Comparison of ENCODE assay signal across 13 cellular contexts in the genomic region with DNA sequence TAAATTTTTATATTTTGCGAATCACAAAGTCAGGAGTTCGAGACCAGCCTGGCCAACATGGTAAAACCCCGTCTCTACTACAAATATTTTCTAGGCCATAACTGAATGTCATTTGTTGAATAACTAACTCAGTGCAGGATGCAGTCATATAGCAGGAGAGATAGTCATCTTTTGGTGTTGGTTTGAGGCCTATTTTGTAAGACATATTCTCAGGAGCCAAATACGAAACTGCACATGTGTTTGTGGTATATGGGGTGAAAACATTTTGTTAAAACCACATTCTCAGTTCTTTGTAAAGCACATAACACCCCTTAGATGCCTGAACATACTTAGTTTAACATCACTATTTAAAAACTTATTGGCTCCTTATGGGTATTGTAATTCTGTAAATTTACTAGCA. TPM values are rescaled to one million over a fixed set of nuclear protein-coding genes. Genes with fewer than 3 reads are reported as not detected.
DNase-seq lines count a peak whose midpoint lies in the region; ATAC-seq and TF ChIP-seq lines count a peak whose summit lies in the region.
"Had no signal": no experiment of that assay in that cellular context is flagged by ENCODE, and none has a peak within 500 bp of the region (broad histone marks: within the 10 kb centered on the region; RNA-seq: fewer than 3 reads in every experiment).

No MANE protein-coding gene starts in this region.

- peaks cover 4% of the 10 kb centered on the region for H3K36me3 Mint-ChIP-seq in activated naive CD8-positive, alpha-beta T cell treated with anti-CD3 and anti-CD28 coated beads, Interleukin-2, amount 10 ng/mL, durations not matched to agents 7 days and 5 days
- no peaks in the 10 kb centered on the region for H3K36me3 Mint-ChIP-seq in activated naive CD8-positive, alpha-beta T cell treated with anti-CD3 and anti-CD28 coated beads for 36 hours

- H3K36me3 ChIP-seq in spleen (no peaks in the 10 kb centered on the region), PC-9 (ENCODE audit: low read depth) (no peaks in the 10 kb centered on the region), mesendoderm (ENCODE audit: control insufficient read depth, insufficient read depth, low read length) (no peaks in the 10 kb centered on the region)

- H3K9me3 ChIP-seq in spleen (no peaks in the 10 kb centered on the region), PC-9 (ENCODE audit: insufficient read depth, low read depth) (no peaks in the 10 kb centered on the region)

- H3K18ac ChIP-seq in mesendoderm (ENCODE audit: low read length) = no peak overlapping the region

- H3K4me2 ChIP-seq in PC-9 = no peak overlapping the region
- H3K4me2 ChIP-seq in mesendoderm (ENCODE audit: low read length) = no peak overlapping the region

- no peak overlapping the region for H3K4ac ChIP-seq in mesendoderm (ENCODE audit: low read depth, low read length)

- H3K9ac ChIP-seq in mesendoderm (ENCODE audit: low read length) = no peak overlapping the region

- H4K5ac ChIP-seq in mesendoderm (ENCODE audit: low read length) = no peak overlapping the region

- BruUV-seq in PC-9 (replicated peaks; lab: Mats Ljungman, UMichigan) = no TSS peak

- 65 to 81% (median 77%) methylated on average over 4 of the region's 4 CpGs for WGBS in spleen, 5 donors
- no CpG with 5 or more reads among the region's 4 CpGs for WGBS in mesendoderm (ENCODE audit: extremely low coverage, insufficient coverage, low lambda C conversion rate)

- H3K4me1 Mint-ChIP-seq in activated naive CD8-positive, alpha-beta T cell treated with anti-CD3 and anti-CD28 coated beads, Interleukin-2, amount 10 ng/mL, durations not matched to agents 7 days and 5 days = peaks cover 11% of the 10 kb centered on the region
- H3K4me1 Mint-ChIP-seq in activated naive CD8-positive, alpha-beta T cell treated with anti-CD3 and anti-CD28 coated beads for 36 hours = peaks cover 13% of the 10 kb centered on the region

- H2BK15ac ChIP-seq in mesendoderm (replicated peaks; ENCODE audit: low read depth) = no peak overlapping the region

- H2BK5ac ChIP-seq in mesendoderm (ENCODE audit: low read length) = no peak overlapping the region

- H3K9me2 ChIP-seq in PC-9 (ENCODE audit: insufficient read depth) = no peaks in the 10 kb centered on the region

- no peak overlapping the region for H3K56ac ChIP-seq in mesendoderm (ENCODE audit: low read length)

- intact Hi-C loops in spleen (cut with DNase I; ENCODE audit: low total_unique reads) (no loop called here), PC-9 (cut with micrococcal nuclease; ENCODE audit: unreplicated experiment) (no loop called here)

- 0 out of 2 replicates have a peak, but pooled peaks cover 3% of the 10 kb centered on the region for H3F3A ChIP-seq in PC-9 (ENCODE audit: insufficient read depth, low read depth)

- H4K8ac ChIP-seq in mesendoderm (ENCODE audit: low read depth, low read length) = no peak overlapping the region

- H3K27me3 ChIP-seq in spleen (replicated peaks in 1 of 7) (peaks cover 0 to 15% (median 8%) of the 10 kb centered on the region in 7 donors), PC-9 (ENCODE audit: insufficient read depth, low read depth) (no peaks in the 10 kb centered on the region; the same call in 1 of the 2 replicates), mesendoderm (ENCODE audit: insufficient read depth, low read length, poor library complexity) (peaks cover 1% of the 10 kb centered on the region)

- ATAC-seq in activated naive CD8-positive, alpha-beta T cell treated with anti-CD3 and anti-CD28 coated beads, Interleukin-2, amount 10 ng/mL, durations not matched to agents 7 days and 5 days (ENCODE audit: low read depth) = peak; percentile 82
- peak; percentile 77 for ATAC-seq in HG02610 (IDR thresholded peaks at IDR 0.05; ENCODE audit: unreplicated experiment)
- peak; percentile 80 for ATAC-seq in HG03558 (IDR thresholded peaks at IDR 0.05; ENCODE audit: extremely low read depth, unreplicated experiment)

- H3K4me3 ChIP-seq in spleen (no peak overlapping the region), PC-9 (no peak overlapping the region), mesendoderm (ENCODE audit: low read length) (no peak overlapping the region)

- H2BK120ac ChIP-seq in mesendoderm (ENCODE audit: low read depth, low read length) = no peak overlapping the region

- H2AFZ ChIP-seq in PC-9 = no peak overlapping the region

- no peak overlapping the region for H3K23ac ChIP-seq in mesendoderm (ENCODE audit: low read length)

- peaks cover 5% of the 10 kb centered on the region for H3K9me3 Mint-ChIP-seq in activated naive CD8-positive, alpha-beta T cell treated with anti-CD3 and anti-CD28 coated beads, Interleukin-2, amount 10 ng/mL, durations not matched to agents 7 days and 5 days
- H3K9me3 Mint-ChIP-seq in activated naive CD8-positive, alpha-beta T cell treated with anti-CD3 and anti-CD28 coated beads for 36 hours = no peaks in the 10 kb centered on the region

- H3K79me1 ChIP-seq in mesendoderm (ENCODE audit: low read length) = no peaks in the 10 kb centered on the region

- H3K27ac ChIP-seq in spleen = peak overlapping the region in 4 of 8 donors; percentile 29 to 73 (median 65)
- no peak overlapping the region for H3K27ac ChIP-seq in PC-9
- H3K27ac ChIP-seq in mesendoderm (ENCODE audit: low read depth, low read length) = no peak overlapping the region

- H4K20me1 ChIP-seq in PC-9 (ENCODE audit: insufficient read depth) = no peaks in the 10 kb centered on the region

- no peak overlapping the region for H2AK5ac ChIP-seq in mesendoderm (ENCODE audit: low read length)

- H3K4me3 Mint-ChIP-seq in activated naive CD8-positive, alpha-beta T cell treated with anti-CD3 and anti-CD28 coated beads, Interleukin-2, amount 10 ng/mL, durations not matched to agents 7 days and 5 days = peak overlapping the region; percentile 45
- H3K4me3 Mint-ChIP-seq in activated naive CD8-positive, alpha-beta T cell treated with anti-CD3 and anti-CD28 coated beads for 36 hours = no peak overlapping the region

- DNase-seq in activated naive CD8-positive, alpha-beta T cell treated with anti-CD3 and anti-CD28 coated beads, Interleukin-2, amount 10 ng/mL, durations not matched to agents 7 days and 5 days = no peak
- no peak for DNase-seq in activated naive CD8-positive, alpha-beta T cell treated with anti-CD3 and anti-CD28 coated beads for 36 hours
- DNase-seq in spleen (no peak), PC-9 (no peak), mesendoderm (no peak), iPS-NIHi11 (ENCODE audit: low spot score) (no peak)
- DNase-seq: foreskin fibroblast; GOT3; NCI-H2107; stimulated activated CD4-positive, alpha-beta T cell treated with anti-CD3 and anti-CD28 coated beads, Interleukin-4, amount 100 ng/mL, for 4 hours had no signal

- H3K79me2 ChIP-seq in PC-9 (ENCODE audit: low read depth) = no peaks in the 10 kb centered on the region
- H3K79me2 ChIP-seq in mesendoderm (ENCODE audit: control insufficient read depth, insufficient read depth, low read length) = no peaks in the 10 kb centered on the region

- peaks cover 0 to 20% (median 10%) of the 10 kb centered on the region in 6 donors for H3K4me1 ChIP-seq in spleen
- H3K4me1 ChIP-seq in PC-9 (replicated peaks; ENCODE audit: insufficient read depth) = no peaks in the 10 kb centered on the region
- no peaks in the 10 kb centered on the region for H3K4me1 ChIP-seq in mesendoderm (ENCODE audit: control insufficient read depth, low read depth, low read length)

- POLR2A ChIA-PET in activated naive CD8-positive, alpha-beta T cell treated with anti-CD3 and anti-CD28 coated beads, Interleukin-2, amount 10 ng/mL, durations not matched to agents 7 days and 5 days (lab: Charles Lee) = no interaction called here
- POLR2A ChIA-PET in PC-9 (lab: Charles Lee; ENCODE audit: unreplicated experiment) = no interaction called here

- H3K27me3 Mint-ChIP-seq in activated naive CD8-positive, alpha-beta T cell treated with anti-CD3 and anti-CD28 coated beads, Interleukin-2, amount 10 ng/mL, durations not matched to agents 7 days and 5 days = peaks cover 43% of the 10 kb centered on the region
- H3K27me3 Mint-ChIP-seq in activated naive CD8-positive, alpha-beta T cell treated with anti-CD3 and anti-CD28 coated beads for 36 hours = peaks cover 27% of the 10 kb centered on the region

- CTCF ChIA-PET in PC-9 (lab: Charles Lee) = no interaction called here

- TF ChIP-seq POLR2A in spleen (IDR thresholded peaks at IDR 0.05) = no peak

- TF ChIP-seq CTCF in spleen (IDR thresholded peaks at IDR 0.05 in 8 of 11, conservative IDR thresholded peaks at IDR 0.05 in 3 of 11) = no peak
- TF ChIP-seq CTCF in PC-9 (conservative IDR thresholded peaks at IDR 0.05) = no peak

- H3K27ac Mint-ChIP-seq in activated naive CD8-positive, alpha-beta T cell treated with anti-CD3 and anti-CD28 coated beads, Interleukin-2, amount 10 ng/mL, durations not matched to agents 7 days and 5 days = peak overlapping the region; percentile 19
- no peak overlapping the region for H3K27ac Mint-ChIP-seq in activated naive CD8-positive, alpha-beta T cell treated with anti-CD3 and anti-CD28 coated beads for 36 hours

RNA-seq across cellular contexts. Expression of a gene that starts 4.7 kb away (rescaled TPM):
- 1 to 10 TPM; 1.4 to 2.0 TPM for total RNA-seq in activated naive CD8-positive, alpha-beta T cell treated with anti-CD3 and anti-CD28 coated beads, Interleukin-2, amount 10 ng/mL, durations not matched to agents 7 days and 5 days
- total RNA-seq in activated naive CD8-positive, alpha-beta T cell treated with anti-CD3 and anti-CD28 coated beads for 36 hours = under 1 TPM; 0.33 to 0.38 TPM
- total RNA-seq in spleen (10 to 100 TPM in 2 of 7 donors, 1 to 10 TPM in 5; 4.2 to 13.6 (median 7.3) TPM), PC-9 (2021) (8.0 and 9.1 TPM in 2 replicates)
- polyA plus RNA-seq in spleen = 1 to 10 TPM; 1.7 to 5.0 (median 2.1) TPM
- 2.8 TPM for polyA plus RNA-seq in mesendoderm (2013, experiment 1 of 2)
- 3.0 TPM for polyA plus RNA-seq in mesendoderm (2013, experiment 2 of 2)
- total RNA-seq: T-helper 2 cell treated with Interferon-gamma antibody and Interleukin-4, amounts not matched to agents 100 ng/mL and 5 ng/mL, for 36 hours had no signal

RNA-seq across cellular contexts. Expression of a gene that starts 45.7 kb away (rescaled TPM):
- 1 to 10 TPM; 9.0 to 9.3 TPM for total RNA-seq in activated naive CD8-positive, alpha-beta T cell treated with anti-CD3 and anti-CD28 coated beads, Interleukin-2, amount 10 ng/mL, durations not matched to agents 7 days and 5 days
- total RNA-seq in activated naive CD8-positive, alpha-beta T cell treated with anti-CD3 and anti-CD28 coated beads for 36 hours = 1 to 10 TPM; 8.6 TPM
- total RNA-seq in spleen (10 to 100 TPM; 16.8 to 29.0 (median 21.1) TPM), PC-9 (2021) (6.2 and 7.1 TPM in 2 replicates)
- polyA plus RNA-seq in spleen = 1 to 10 TPM; 4.4 to 6.3 (median 5.9) TPM
- polyA plus RNA-seq in mesendoderm (2013, experiment 1 of 2) = 1.4 TPM
- polyA plus RNA-seq in mesendoderm (2013, experiment 2 of 2) = 1.5 TPM
